Comparison of ENCODE assay signal across 19 cellular contexts in the genomic region with DNA sequence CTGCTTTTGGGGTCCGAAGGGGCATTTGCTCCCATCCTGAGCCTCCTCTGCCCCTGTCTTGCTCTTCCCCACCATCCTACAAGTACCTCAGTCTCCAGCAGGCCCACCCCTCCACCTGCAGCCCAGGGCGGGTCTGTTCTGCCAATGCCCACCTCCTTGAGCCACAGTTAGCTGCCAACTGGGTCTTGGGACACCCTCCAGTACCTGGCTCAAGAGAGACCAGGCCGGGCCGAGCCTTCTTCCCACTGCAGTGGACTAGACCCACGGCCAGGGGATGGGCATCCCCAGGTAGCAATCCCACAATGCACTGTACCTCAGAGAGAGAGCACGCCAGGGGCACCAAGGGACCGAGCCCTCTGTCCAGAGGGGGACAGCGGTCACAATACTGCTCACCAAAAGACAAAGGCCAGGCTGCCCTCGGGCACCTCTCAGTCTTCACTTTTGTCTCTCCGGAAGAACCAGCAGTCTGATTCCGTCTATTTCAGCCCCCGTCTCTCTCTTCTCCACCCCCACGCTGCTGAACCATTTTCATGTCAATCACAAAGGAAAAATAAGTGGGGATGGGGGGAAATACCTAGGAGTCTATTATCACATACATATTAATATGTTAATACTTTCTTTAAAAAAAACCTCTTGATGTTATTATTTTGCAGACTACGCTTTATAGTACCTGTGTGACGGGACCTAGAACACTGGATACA. TPM values are rescaled to one million over a fixed set of nuclear protein-coding genes. Genes with fewer than 3 reads are reported as not detected.
A peak's percentile ranks its signal among the peaks of the same experiment; 100 is the strongest.
DNase-seq lines count a peak whose midpoint lies in the region; ATAC-seq and TF ChIP-seq lines count a peak whose summit lies in the region.
"Had no signal": no experiment of that assay in that cellular context is flagged by ENCODE, and none has a peak within 500 bp of the region (broad histone marks: within the 10 kb centered on the region; RNA-seq: fewer than 3 reads in every experiment).

No MANE protein-coding gene starts in this region.

- H3K9me3 Mint-ChIP-seq in CD14-positive monocyte = peaks cover 0 to 6% (median 2%) of the 10 kb centered on the region in 7 donors
- H3K9me3 Mint-ChIP-seq in activated CD8-positive, alpha-beta memory T cell treated with anti-CD3 and anti-CD28 coated beads, Interleukin-2, amount 10 ng/mL, durations not matched to agents 7 days and 5 days (ENCODE audit: low read depth) = no peaks in the 10 kb centered on the region
- H3K9me3 Mint-ChIP-seq: CD8-positive, alpha-beta T cell had no signal

- H3K4ac ChIP-seq in trophoblast cell (ENCODE audit: low read depth, low read length) = no peak overlapping the region

- intact Hi-C loops in CD14-positive monocyte (cut with micrococcal nuclease) = no loop called here

- H2AFZ ChIP-seq in trophoblast cell (ENCODE audit: insufficient read depth, low read length, poor library complexity) = no peak overlapping the region

- peaks cover 7% of the 10 kb centered on the region for H3K4me1 Mint-ChIP-seq in CD14-positive monocyte
- peaks cover 2% of the 10 kb centered on the region for H3K4me1 Mint-ChIP-seq in activated CD8-positive, alpha-beta memory T cell treated with anti-CD3 and anti-CD28 coated beads, Interleukin-2, amount 10 ng/mL, durations not matched to agents 7 days and 5 days
- H3K4me1 Mint-ChIP-seq: IgD-negative memory B cell had no signal

- no peaks in the 10 kb centered on the region for H3K36me3 ChIP-seq in trophoblast cell (ENCODE audit: control insufficient read depth in 1 of 2, insufficient read depth in 2 of 2, low read length in 2 of 2)
- H3K36me3 ChIP-seq: HAP-1 had no signal

- ATAC-seq in activated CD8-positive, alpha-beta memory T cell treated with anti-CD3 and anti-CD28 coated beads, Interleukin-2, amount 10 ng/mL, durations not matched to agents 7 days and 5 days = no peak
- ATAC-seq: CD8-positive, alpha-beta T cell had no signal

- no CpG with 5 or more reads among the region's 15 CpGs for WGBS in trophoblast cell (ENCODE audit: extremely low coverage, insufficient coverage, insufficient read length)

- no peak overlapping the region for H3K27ac ChIP-seq in trophoblast cell (ENCODE audit: low read depth, low read length)
- H3K27ac ChIP-seq in temporal lobe (ENCODE audit: low read depth, low read length) = peak overlapping the region; percentile 17
- H3K27ac ChIP-seq: 22Rv1, A549, C4-2B had no signal

- H4K8ac ChIP-seq in trophoblast cell (ENCODE audit: low read depth, low read length) = no peak overlapping the region

- H3K36me3 Mint-ChIP-seq in CD14-positive monocyte = no peaks in the 10 kb centered on the region
- no peaks in the 10 kb centered on the region for H3K36me3 Mint-ChIP-seq in activated CD8-positive, alpha-beta memory T cell treated with anti-CD3 and anti-CD28 coated beads, Interleukin-2, amount 10 ng/mL, durations not matched to agents 7 days and 5 days
- H3K36me3 Mint-ChIP-seq: CD8-positive, alpha-beta T cell; IgD-negative memory B cell had no signal

- no peak overlapping the region for H3K4me3 Mint-ChIP-seq in CD14-positive monocyte
- H3K4me3 Mint-ChIP-seq in activated CD8-positive, alpha-beta memory T cell treated with anti-CD3 and anti-CD28 coated beads, Interleukin-2, amount 10 ng/mL, durations not matched to agents 7 days and 5 days = no peak overlapping the region
- H3K4me3 Mint-ChIP-seq: CD8-positive, alpha-beta T cell; IgD-negative memory B cell had no signal

- H3K79me2 ChIP-seq in trophoblast cell (ENCODE audit: control insufficient read depth, insufficient read depth, low read length, poor library complexity) = no peaks in the 10 kb centered on the region

- no peaks in the 10 kb centered on the region for H3K27me3 ChIP-seq in trophoblast cell (ENCODE audit: insufficient read depth, low read length)

- no peak for TF ChIP-seq CTCF in CD14-positive monocyte (IDR thresholded peaks at IDR 0.05)

- no peaks in the 10 kb centered on the region for H3K9me3 ChIP-seq in trophoblast cell (ENCODE audit: insufficient read depth, low read depth, low read length)
- H3K9me3 ChIP-seq: A549, HAP-1 had no signal

- peak overlapping the region; percentile 7 for H3K9ac ChIP-seq in trophoblast cell (ENCODE audit: low read length)

- H3K27me3 Mint-ChIP-seq in CD14-positive monocyte (ENCODE audit: low read depth in 3 of 3) = peaks cover 4 to 7% (median 5%) of the 10 kb centered on the region in 3 donors
- H3K27me3 Mint-ChIP-seq in activated CD8-positive, alpha-beta memory T cell treated with anti-CD3 and anti-CD28 coated beads, Interleukin-2, amount 10 ng/mL, durations not matched to agents 7 days and 5 days = peaks cover 15% of the 10 kb centered on the region

- H2BK5ac ChIP-seq in trophoblast cell (ENCODE audit: low read depth, low read length, poor library complexity) = no peak overlapping the region

- no peak overlapping the region for H3K18ac ChIP-seq in trophoblast cell (ENCODE audit: low read length)

- H3K14ac ChIP-seq in trophoblast cell (ENCODE audit: low read length) = no peak overlapping the region

- DNase-seq in CD14-positive monocyte (ENCODE audit: low spot score) (peak; percentile 15), mesenteric fat pad (ENCODE audit: low spot score) (peak; percentile 67), trophoblast cell (no peak), NCI-H2107 (lab: John Stamatoyannopoulos, UW) (no peak), NCI-H2227 (lab: John Stamatoyannopoulos, UW; ENCODE audit: unreplicated experiment) (no peak)
- DNase-seq in activated T-cell treated with anti-CD3 and anti-CD28 coated beads, Interleukin-2, amount 50 U/mL, for 1 hour = no peak
- DNase-seq in activated CD8-positive, alpha-beta memory T cell treated with anti-CD3 and anti-CD28 coated beads, Interleukin-2, amount 10 ng/mL, durations not matched to agents 7 days and 5 days = no peak
- DNase-seq: AML-193; Calu3; CD8-positive, alpha-beta T cell; DMS79 treated with DMSO at 0.1 percent for 48 hours; GF-D8 had no signal

- H3K4me2 ChIP-seq in trophoblast cell (ENCODE audit: low read length) = no peak overlapping the region
- H3K4me2 ChIP-seq: A549 had no signal

- no peak overlapping the region for H2BK120ac ChIP-seq in trophoblast cell (ENCODE audit: insufficient read depth, low read length, poor library complexity)

- H4K12ac ChIP-seq in trophoblast cell (ENCODE audit: low read depth, low read length) = no peak overlapping the region

- H2AK5ac ChIP-seq in trophoblast cell (ENCODE audit: low read length) = no peak overlapping the region

- no peaks in the 10 kb centered on the region for H3K4me1 ChIP-seq in trophoblast cell (ENCODE audit: control insufficient read depth in 1 of 2, insufficient read depth in 2 of 2, low read length in 2 of 2)
- H3K4me1 ChIP-seq: HAP-1 had no signal

- no peak overlapping the region for H3K23ac ChIP-seq in trophoblast cell (ENCODE audit: low read length)

- no peak overlapping the region for H4K91ac ChIP-seq in trophoblast cell (ENCODE audit: low read depth, low read length)

- no peak overlapping the region for H3K27ac Mint-ChIP-seq in CD14-positive monocyte
- no peak overlapping the region for H3K27ac Mint-ChIP-seq in activated CD8-positive, alpha-beta memory T cell treated with anti-CD3 and anti-CD28 coated beads, Interleukin-2, amount 10 ng/mL, durations not matched to agents 7 days and 5 days
- H3K27ac Mint-ChIP-seq: CD8-positive, alpha-beta T cell; IgD-negative memory B cell had no signal

- no peak overlapping the region for H3K4me3 ChIP-seq in trophoblast cell (ENCODE audit: low read depth, low read length)
- H3K4me3 ChIP-seq: A549, HAP-1 had no signal

- H3K79me1 ChIP-seq in trophoblast cell (ENCODE audit: low read length) = no peaks in the 10 kb centered on the region

- no peak overlapping the region for H2BK12ac ChIP-seq in trophoblast cell (ENCODE audit: low read length)

- CTCF ChIA-PET in activated CD8-positive, alpha-beta memory T cell treated with anti-CD3 and anti-CD28 coated beads, Interleukin-2, amount 10 ng/mL, durations not matched to agents 7 days and 5 days (lab: Charles Lee) = interaction anchor here (1.0 to 1.8 kb wide), 6 partner anchors 11 to 124 kb away, joined by 3 to 8 read pairs (median 4); no protein-coding TSS in a partner anchor

RNA-seq across cellular contexts. Expression of a gene that starts 51.7 kb away (rescaled TPM):
- not detected for polyA plus RNA-seq in CD14-positive monocyte
- total RNA-seq in mesenteric fat pad (not detected), temporal lobe (130 TPM)
- polyA plus RNA-seq in trophoblast cell (2013) = 0.29 and 0.37 TPM in 2 replicates
- total RNA-seq in activated CD8-positive, alpha-beta memory T cell treated with anti-CD3 and anti-CD28 coated beads, Interleukin-2, amount 10 ng/mL, durations not matched to agents 7 days and 5 days = not detected
- total RNA-seq: CD8-positive, alpha-beta T cell had no signal
- polyA plus RNA-seq: BJ, IgD-negative memory B cell had no signal

Comparison
In these comparisons a context has a peak if more than half of its experiments do, and no peak if none do; other contexts are left out.
1. DNase-seq: peak in CD14-positive monocyte (single experiment) and mesenteric fat pad (single experiment); none in trophoblast cell (0 of 2), NCI-H2107 (single experiment), activated T-cell treated with anti-CD3 and anti-CD28 coated beads, Interleukin-2, amount 50 U/mL, for 1 hour (single experiment), activated CD8-positive, alpha-beta memory T cell treated with anti-CD3 and anti-CD28 coated beads, Interleukin-2, amount 10 ng/mL, durations not matched to agents 7 days and 5 days (single experiment) and NCI-H2227 (single experiment).
2. RNA of a gene that starts 51.7 kb away (total RNA-seq): 130 TPM in temporal lobe (single experiment); not detected in mesenteric fat pad (single experiment) and not detected in activated CD8-positive, alpha-beta memory T cell treated with anti-CD3 and anti-CD28 coated beads, Interleukin-2, amount 10 ng/mL, durations not matched to agents 7 days and 5 days; every median in the first group is over 100 times any median in the second.